ENCODE assay signal across 20 cellular contexts in genomic region chr7:138814806-138815332, GRCh38. TPM values are rescaled to one million over a fixed set of nuclear protein-coding genes. Genes with fewer than 3 reads are reported as not detected.
DNase-seq lines count a peak whose midpoint lies in the region; ATAC-seq, FAIRE-seq and TF ChIP-seq lines count a peak whose summit lies in the region.
"Had no signal": no experiment of that assay in that cellular context is flagged by ENCODE, and none has a peak within 500 bp of the region (broad histone marks: within the 10 kb centered on the region; RNA-seq: fewer than 3 reads in every experiment).

No MANE protein-coding gene starts in this region.

- no peaks in the 10 kb centered on the region for H3K36me3 ChIP-seq in suprapubic skin
- no peaks in the 10 kb centered on the region for H3K36me3 ChIP-seq in effector memory CD4-positive, alpha-beta T cell (ENCODE audit: control insufficient read depth, insufficient read depth, low read length)
- H3K36me3 ChIP-seq: BLaER1 treated with 17β-estradiol and CSF1 and Interleukin-3, amounts not matched to agents 10 nM and 100 nM; HAP-1 had no signal

- H3K4me3 ChIP-seq in suprapubic skin: no peak overlapping the region
- H3K4me3 ChIP-seq in effector memory CD4-positive, alpha-beta T cell (ENCODE audit: insufficient read depth, low read depth, low read length, poor library complexity, severe bottlenecking): no peak overlapping the region
- H3K4me3 ChIP-seq: BLaER1 treated with 17β-estradiol and CSF1 and Interleukin-3, amounts not matched to agents 10 nM and 100 nM; HAP-1; K562 had no signal

- DNase-seq in activated CD4-positive, alpha-beta T cell treated with anti-CD3 and anti-CD28 coated beads, Interleukin-2, amount 10 ng/mL, durations not matched to agents 24 days and 14 days: peak; percentile 64
- DNase-seq in activated CD4-positive, alpha-beta T cell treated with anti-CD3 and anti-CD28 coated beads, Interleukin-2, amount 50 U/mL, for 1 hour: no peak
- no peak for DNase-seq in RCC 7860 (ENCODE audit: low spot score)
- DNase-seq in myocyte (ENCODE audit: low read depth): peak; percentile 14
- no peak for DNase-seq in suprapubic skin (ENCODE audit: low spot score in 2 of 2)
- DNase-seq in effector memory CD4-positive, alpha-beta T cell: no peak
- DNase-seq: 8988T, DMS 273 treated with DMSO at 0.1 percent for 48 hours, NCI-H1092 treated with DMSO at 0.1 percent for 48 hours, NCI-H1694, NCI-H345, NCI-H526 treated with DMSO at 0.1 percent for 48 hours had no signal

- TF ChIP-seq CTCF in suprapubic skin (IDR thresholded peaks at IDR 0.05): no peak

- no peaks in the 10 kb centered on the region for H3K9me3 Mint-ChIP-seq in activated CD4-positive, alpha-beta T cell treated with anti-CD3 and anti-CD28 coated beads, Interleukin-2, amount 10 ng/mL, durations not matched to agents 24 days and 14 days

- H3K4me1 Mint-ChIP-seq in activated CD4-positive, alpha-beta T cell treated with anti-CD3 and anti-CD28 coated beads, Interleukin-2, amount 10 ng/mL, durations not matched to agents 24 days and 14 days: peaks cover 24% of the 10 kb centered on the region

- H3K4me1 ChIP-seq in suprapubic skin: no peaks in the 10 kb centered on the region
- H3K4me1 ChIP-seq in effector memory CD4-positive, alpha-beta T cell (ENCODE audit: control insufficient read depth, insufficient read depth, low read length, poor library complexity, severe bottlenecking): no peaks in the 10 kb centered on the region
- H3K4me1 ChIP-seq: BLaER1 treated with 17β-estradiol and CSF1 and Interleukin-3, amounts not matched to agents 10 nM and 100 nM; HAP-1 had no signal

- H3K27me3 ChIP-seq in suprapubic skin: no peaks in the 10 kb centered on the region
- H3K27me3 ChIP-seq in effector memory CD4-positive, alpha-beta T cell (replicated peaks; ENCODE audit: control insufficient read depth, insufficient read depth, low read length, poor library complexity, severe bottlenecking): no peaks in the 10 kb centered on the region
- H3K27me3 ChIP-seq: BLaER1 treated with 17β-estradiol and CSF1 and Interleukin-3, amounts not matched to agents 10 nM and 100 nM had no signal

- TF ChIP-seq EP300 in suprapubic skin (IDR thresholded peaks at IDR 0.05): no peak

- H3K36me3 Mint-ChIP-seq in activated CD4-positive, alpha-beta T cell treated with anti-CD3 and anti-CD28 coated beads, Interleukin-2, amount 10 ng/mL, durations not matched to agents 24 days and 14 days (ENCODE audit: low read depth): peaks cover 2% of the 10 kb centered on the region

- peaks cover 2% of the 10 kb centered on the region for H3K27me3 Mint-ChIP-seq in activated CD4-positive, alpha-beta T cell treated with anti-CD3 and anti-CD28 coated beads, Interleukin-2, amount 10 ng/mL, durations not matched to agents 24 days and 14 days

- 87% methylated on average over 1 of the region's 1 CpG for WGBS in suprapubic skin

- intact Hi-C loops in activated CD4-positive, alpha-beta T cell treated with anti-CD3 and anti-CD28 coated beads, Interleukin-2, amount 10 ng/mL, durations not matched to agents 24 days and 14 days (cut with micrococcal nuclease): no loop called here

- H3K27ac Mint-ChIP-seq in activated CD4-positive, alpha-beta T cell treated with anti-CD3 and anti-CD28 coated beads, Interleukin-2, amount 10 ng/mL, durations not matched to agents 24 days and 14 days: no peak overlapping the region

- peak; percentile 62 for FAIRE-seq in RCC 7860 (lab: Jason Lieb, UNC)
- peak; percentile 21 for FAIRE-seq in colon (lab: Jason Lieb, UNC)
- FAIRE-seq: GM12891, K562 had no signal

- no peaks in the 10 kb centered on the region for H3K9me3 ChIP-seq in suprapubic skin
- no peaks in the 10 kb centered on the region for H3K9me3 ChIP-seq in effector memory CD4-positive, alpha-beta T cell (ENCODE audit: control insufficient read depth, low read length)
- H3K9me3 ChIP-seq: BLaER1 treated with 17β-estradiol and CSF1 and Interleukin-3, amounts not matched to agents 10 nM and 100 nM; HAP-1 had no signal

- no peak for ATAC-seq in HG03520 (IDR thresholded peaks at IDR 0.05; ENCODE audit: unreplicated experiment)
- ATAC-seq: K562 had no signal

- no peak overlapping the region for H3K4me3 Mint-ChIP-seq in activated CD4-positive, alpha-beta T cell treated with anti-CD3 and anti-CD28 coated beads, Interleukin-2, amount 10 ng/mL, durations not matched to agents 24 days and 14 days

- TF ChIP-seq POLR2A in suprapubic skin (IDR thresholded peaks at IDR 0.05): no peak

- H3K27ac ChIP-seq in suprapubic skin: no peak overlapping the region
- no peak overlapping the region for H3K27ac ChIP-seq in effector memory CD4-positive, alpha-beta T cell (ENCODE audit: insufficient read depth, low read length, poor library complexity, severe bottlenecking)
- H3K27ac ChIP-seq: BLaER1 treated with 17β-estradiol and CSF1 and Interleukin-3, amounts not matched to agents 10 nM and 100 nM had no signal

RNA-seq across cellular contexts. Expression of gene ATP6V0A4, which starts 16.9 kb away (rescaled TPM):
- not detected in 2 replicates for total RNA-seq in activated CD4-positive, alpha-beta T cell treated with anti-CD3 and anti-CD28 coated beads, Interleukin-2, amount 10 ng/mL, durations not matched to agents 24 days and 14 days
- 0.35 TPM in 1 of 2 replicates, not detected in the other for total RNA-seq in myocyte
- polyA plus RNA-seq in myocyte (2012): not detected
- 10 to 100 TPM; 16.6 to 37.2 (median 28.4) TPM for total RNA-seq in suprapubic skin
- total RNA-seq: K562, OCI-LY7 had no signal

RNA-seq across cellular contexts. Expression of gene TMEM213, which starts 17.1 kb away (rescaled TPM):
- total RNA-seq in activated CD4-positive, alpha-beta T cell treated with anti-CD3 and anti-CD28 coated beads, Interleukin-2, amount 10 ng/mL, durations not matched to agents 24 days and 14 days: 0.09 TPM in 1 of 2 replicates, not detected in the other
- total RNA-seq in myocyte (not detected in 2 replicates), suprapubic skin (10 to 100 TPM; 11.4 to 20.8 (median 14.8) TPM)
- polyA plus RNA-seq in myocyte (2012): 0.01 TPM
- total RNA-seq: K562, M059J, OCI-LY7 had no signal
- polyA plus RNA-seq: K562 had no signal

Comparison
In these comparisons a context has a peak if more than half of its experiments do, and no peak if none do; other contexts are left out.
1. DNase-seq: peak in activated CD4-positive, alpha-beta T cell treated with anti-CD3 and anti-CD28 coated beads, Interleukin-2, amount 10 ng/mL, durations not matched to agents 24 days and 14 days (single experiment) and myocyte (single experiment); none in activated CD4-positive, alpha-beta T cell treated with anti-CD3 and anti-CD28 coated beads, Interleukin-2, amount 50 U/mL, for 1 hour (single experiment), RCC 7860 (single experiment), suprapubic skin (0 of 2) and effector memory CD4-positive, alpha-beta T cell (0 of 3).
2. RNA of gene ATP6V0A4, which starts 16.9 kb away (total RNA-seq): 16.6 to 37.2 TPM in suprapubic skin; 0.35 TPM in myocyte and not detected in activated CD4-positive, alpha-beta T cell treated with anti-CD3 and anti-CD28 coated beads, Interleukin-2, amount 10 ng/mL, durations not matched to agents 24 days and 14 days; every median in the first group is over 10 times any median in the second.
3. RNA of gene TMEM213, which starts 17.1 kb away (total RNA-seq): 11.4 to 20.8 TPM in suprapubic skin; 0.09 TPM in activated CD4-positive, alpha-beta T cell treated with anti-CD3 and anti-CD28 coated beads, Interleukin-2, amount 10 ng/mL, durations not matched to agents 24 days and 14 days and not detected in myocyte; every median in the first group is over 10 times any median in the second.